ENCODE assay signal across 17 cellular contexts in the genomic region with DNA sequence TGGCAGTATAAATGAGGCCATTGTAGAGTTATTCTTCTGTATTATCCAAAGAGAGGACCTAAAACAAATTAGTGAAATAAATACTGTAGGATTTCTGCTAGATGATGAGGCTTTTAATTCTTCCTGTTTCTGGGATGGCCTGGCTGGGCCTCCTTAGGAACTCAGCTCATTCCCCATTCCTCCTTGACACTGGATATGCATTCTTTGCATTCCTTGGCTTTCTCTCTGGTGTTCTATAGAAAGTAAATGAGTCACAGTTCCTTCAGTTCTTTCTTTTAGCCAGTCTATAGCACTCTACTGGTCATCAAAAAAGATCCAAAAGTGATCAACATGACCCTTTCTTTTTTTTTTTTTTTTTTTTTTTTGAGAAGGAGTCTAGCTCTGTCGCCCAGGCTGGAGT. TPM values are rescaled to one million over a fixed set of nuclear protein-coding genes. Genes with fewer than 3 reads are reported as not detected.
DNase-seq lines count a peak whose midpoint lies in the region; ATAC-seq and TF ChIP-seq lines count a peak whose summit lies in the region.
"Had no signal": no experiment of that assay in that cellular context is flagged by ENCODE, and none has a peak within 500 bp of the region (broad histone marks: within the 10 kb centered on the region; RNA-seq: fewer than 3 reads in every experiment).

No MANE protein-coding gene starts in this region.

- ATAC-seq in PC-3 = no peak
- no peak for ATAC-seq in mucosa of descending colon
- ATAC-seq: CD8-positive, alpha-beta T cell; K562 had no signal

- no peak overlapping the region for H3K27ac ChIP-seq in PC-3 (ENCODE audit: low read length)

- no TSS peak for BruUV-seq in PC-3 (replicated peaks; lab: Mats Ljungman, UMichigan)

- intact Hi-C loops in PC-3 (cut with micrococcal nuclease) (no loop called here), mucosa of descending colon (cut with DNase I, micrococcal nuclease) (no loop called here)

- POLR2A ChIA-PET in PC-3 (lab: Charles Lee; ENCODE audit: unreplicated experiment) = no interaction called here

- H3F3A ChIP-seq in PC-3 (ENCODE audit: low read length, unreplicated experiment) = no peaks in the 10 kb centered on the region

- TF ChIP-seq CTCF in PC-3 (conservative IDR thresholded peaks at IDR 0.05; ENCODE audit: low read depth, low read length) (no peak), mucosa of descending colon (IDR thresholded peaks at IDR 0.05) (no peak)

- H3K27me3 ChIP-seq in PC-3 (ENCODE audit: low read length) = peaks cover 37% of the 10 kb centered on the region

- H3K9me3 ChIP-seq in PC-3 (ENCODE audit: low read length) = no peaks in the 10 kb centered on the region
- no peaks in the 10 kb centered on the region for H3K9me3 ChIP-seq in mucosa of descending colon

- H2AFZ ChIP-seq in PC-3 (ENCODE audit: low read length) = no peak overlapping the region

- DNase-seq in 8988T (peak; percentile 37), PC-3 (peak; percentile 22), glomerular visceral epithelial cell (ENCODE audit: extremely low spot score) (peak; percentile 63), NK-92 (lab: John Stamatoyannopoulos, UW; ENCODE audit: unreplicated experiment) (no peak), NCI-H1105 (lab: John Stamatoyannopoulos, UW) (no peak), mucosa of descending colon (no peak)
- DNase-seq: activated CD8-positive, alpha-beta memory T cell treated with anti-CD3 and anti-CD28 coated beads for 24 hours; activated effector memory CD4-positive, alpha-beta T cell treated with Interleukin-2 at 50 U/mL for 16 hours; CD8-positive, alpha-beta T cell; effector memory CD4-positive, alpha-beta T cell; foreskin fibroblast; GF-D8; NCI-H1417; NCI-H446 treated with DMSO at 0.1 percent for 48 hours had no signal

- H3K9me2 ChIP-seq in PC-3 (replicated peaks; ENCODE audit: low read length) = no peaks in the 10 kb centered on the region

- CTCF ChIA-PET in PC-3 (lab: Charles Lee) = no interaction called here

- H3K4me2 ChIP-seq in PC-3 (ENCODE audit: low read length) = no peak overlapping the region

- H3K4me1 ChIP-seq in PC-3 (ENCODE audit: insufficient read depth, low read length) (no peaks in the 10 kb centered on the region), mucosa of descending colon (ENCODE audit: low read depth) (no peaks in the 10 kb centered on the region)

- no peaks in the 10 kb centered on the region for H4K20me1 ChIP-seq in PC-3 (ENCODE audit: low read length)

- no peaks in the 10 kb centered on the region for H3K79me2 ChIP-seq in PC-3 (ENCODE audit: low read length)

- H3K9ac ChIP-seq in PC-3 (ENCODE audit: low read length) = no peak overlapping the region

- no peaks in the 10 kb centered on the region for H3K36me3 ChIP-seq in PC-3 (ENCODE audit: low read depth, low read length)
- H3K36me3 ChIP-seq in mucosa of descending colon (ENCODE audit: low read depth) = no peaks in the 10 kb centered on the region

- H3K4me3 ChIP-seq in PC-3 (ENCODE audit: low read length) (no peak overlapping the region), mucosa of descending colon (no peak overlapping the region)
- H3K4me3 ChIP-seq: K562 had no signal

RNA-seq across cellular contexts. Expression of a gene that starts 8.6 kb away (rescaled TPM):
- total RNA-seq in PC-3 (2014; rRNA removed) (not detected in 2 replicates), mucosa of descending colon (not detected)
- total RNA-seq: CD8-positive, alpha-beta T cell; K562; progenitor cell of endocrine pancreas; subcutaneous adipose tissue had no signal

RNA-seq across cellular contexts. Expression of a gene that starts 9.2 kb away (rescaled TPM):
- total RNA-seq in PC-3 (2014; rRNA removed) = not detected in 2 replicates
- total RNA-seq in mucosa of descending colon = not detected
- total RNA-seq: CD8-positive, alpha-beta T cell; K562; progenitor cell of endocrine pancreas; subcutaneous adipose tissue had no signal

RNA-seq across cellular contexts. Expression of a gene that starts 9.3 kb away (rescaled TPM):
- not detected in 2 replicates for total RNA-seq in PC-3 (2014; rRNA removed)
- not detected for total RNA-seq in mucosa of descending colon
- total RNA-seq: CD8-positive, alpha-beta T cell; K562; progenitor cell of endocrine pancreas; subcutaneous adipose tissue had no signal

RNA-seq across cellular contexts. Expression of a gene that starts 32.9 kb away (rescaled TPM):
- not detected in 2 replicates for total RNA-seq in PC-3 (2014; rRNA removed)
- not detected for total RNA-seq in mucosa of descending colon
- total RNA-seq: CD8-positive, alpha-beta T cell; K562; progenitor cell of endocrine pancreas; subcutaneous adipose tissue had no signal

RNA-seq across cellular contexts. Expression of a gene that starts 40.1 kb away (rescaled TPM):
- total RNA-seq in PC-3 (2014; rRNA removed) (not detected in 2 replicates), mucosa of descending colon (1 to 10 TPM in 1 of 3 donors, not detected in 2; 1.0 TPM)
- total RNA-seq: CD8-positive, alpha-beta T cell; K562; progenitor cell of endocrine pancreas; subcutaneous adipose tissue had no signal

Comparison
In these comparisons a context has a peak if more than half of its experiments do, and no peak if none do; other contexts are left out.
1. DNase-seq: peak in 8988T (single experiment), PC-3 (single experiment) and glomerular visceral epithelial cell (single experiment); none in NK-92 (single experiment), NCI-H1105 (single experiment) and mucosa of descending colon (0 of 3).